8 cellular contexts compared by ENCODE assay signal in genomic region chr1:199243423-199244061, GRCh38.
DNase-seq lines count a peak whose midpoint lies in the region; ATAC-seq and TF ChIP-seq lines count a peak whose summit lies in the region.

No MANE protein-coding gene starts in this region.

- POLR2A ChIA-PET in PC-9 (lab: Charles Lee; ENCODE audit: unreplicated experiment), result no interaction called here

- peak; percentile 99 for ATAC-seq in GM19351 (IDR thresholded peaks at IDR 0.05; ENCODE audit: unreplicated experiment)
- peak; percentile 99 for ATAC-seq in HG03354 (IDR thresholded peaks at IDR 0.05; ENCODE audit: poor library complexity, severe bottlenecking, unreplicated experiment)
- ATAC-seq in gastrocnemius medialis, result no peak

- no peaks in the 10 kb centered on the region for H3K9me3 ChIP-seq in PC-9 (ENCODE audit: insufficient read depth, low read depth)
- no peaks in the 10 kb centered on the region for H3K9me3 ChIP-seq in gastrocnemius medialis

- H3K27ac ChIP-seq in PC-9 (no peak overlapping the region), gastrocnemius medialis (no peak overlapping the region)

- no peak overlapping the region for H3K4me2 ChIP-seq in PC-9

- H4K20me1 ChIP-seq in PC-9 (ENCODE audit: insufficient read depth), result no peaks in the 10 kb centered on the region

- H3K79me2 ChIP-seq in PC-9 (ENCODE audit: low read depth), result no peaks in the 10 kb centered on the region

- peak; percentile 54 for TF ChIP-seq CTCF in PC-9 (conservative IDR thresholded peaks at IDR 0.05)
- peak in 3 of 5 experiments; percentile 6 to 28 (median 21) for TF ChIP-seq CTCF in gastrocnemius medialis (IDR thresholded peaks at IDR 0.05 in 4 of 5, conservative IDR thresholded peaks at IDR 0.05 in 1 of 5)

- H3K4me3 ChIP-seq in PC-9 (no peak overlapping the region), gastrocnemius medialis (no peak overlapping the region)

- TF ChIP-seq POLR2A in gastrocnemius medialis (IDR thresholded peaks at IDR 0.05), result no peak

- peak; percentile 32 for DNase-seq in COR-L47 (lab: John Stamatoyannopoulos, UW)
- peak in 1 of 2 experiments; percentile 41 for DNase-seq in PC-9
- DNase-seq in activated T-helper 1 cell treated with Interleukin-2 at 50 U/mL for 16 hours (ENCODE audit: low read depth), result peak; percentile 19
- DNase-seq in head of caudate nucleus, result peak; percentile 13 to 90 (median 75)
- DNase-seq in gastrocnemius medialis, result no peak
- DNase-seq in dedifferentiated amniotic fluid mesenchymal stem cell (ENCODE audit: extremely low spot score), result no peak

- BruUV-seq in PC-9 (replicated peaks; lab: Mats Ljungman, UMichigan), result no TSS peak

- in situ Hi-C loops in gastrocnemius medialis (cut with MboI; ENCODE audit: low sequenced_read_pairs in 4 of 4), result no loop called here

- H3K9me2 ChIP-seq in PC-9 (ENCODE audit: insufficient read depth), result no peaks in the 10 kb centered on the region

- no peak overlapping the region for H2AFZ ChIP-seq in PC-9

- intact Hi-C loops in PC-9 (cut with micrococcal nuclease; ENCODE audit: unreplicated experiment) (no loop called here), head of caudate nucleus (cut with DNase I) (loop anchor here (10.0 kb wide), 1 partner anchor 469 kb away; no protein-coding TSS in a partner anchor), gastrocnemius medialis (cut with DNase I; ENCODE audit: low total_unique reads) (no loop called here)

- H3K4me1 ChIP-seq in PC-9 (replicated peaks; ENCODE audit: insufficient read depth) (peaks cover 5% of the 10 kb centered on the region; the same call in 1 of the 2 replicates), gastrocnemius medialis (no peaks in the 10 kb centered on the region)

- H3K27me3 ChIP-seq in PC-9 (ENCODE audit: insufficient read depth, low read depth) (no peaks in the 10 kb centered on the region), gastrocnemius medialis (no peaks in the 10 kb centered on the region)

- no peaks in the 10 kb centered on the region for H3K36me3 ChIP-seq in PC-9 (ENCODE audit: low read depth)
- H3K36me3 ChIP-seq in gastrocnemius medialis, result no peaks in the 10 kb centered on the region

- CTCF ChIA-PET in PC-9 (lab: Charles Lee), result no interaction called here

- H3F3A ChIP-seq in PC-9 (ENCODE audit: insufficient read depth, low read depth), result no peaks in the 10 kb centered on the region

Comparison
In these comparisons a context has a peak if more than half of its experiments do, and no peak if none do; other contexts are left out.
1. DNase-seq: peak in COR-L47 (single experiment), activated T-helper 1 cell treated with Interleukin-2 at 50 U/mL for 16 hours (single experiment) and head of caudate nucleus (42 of 42); none in gastrocnemius medialis (0 of 2) and dedifferentiated amniotic fluid mesenchymal stem cell (single experiment).
2. ATAC-seq: peak in GM19351 (single experiment) and HG03354 (single experiment); none in gastrocnemius medialis (0 of 2).